8 cellular contexts compared by ENCODE assay signal in the genomic region with DNA sequence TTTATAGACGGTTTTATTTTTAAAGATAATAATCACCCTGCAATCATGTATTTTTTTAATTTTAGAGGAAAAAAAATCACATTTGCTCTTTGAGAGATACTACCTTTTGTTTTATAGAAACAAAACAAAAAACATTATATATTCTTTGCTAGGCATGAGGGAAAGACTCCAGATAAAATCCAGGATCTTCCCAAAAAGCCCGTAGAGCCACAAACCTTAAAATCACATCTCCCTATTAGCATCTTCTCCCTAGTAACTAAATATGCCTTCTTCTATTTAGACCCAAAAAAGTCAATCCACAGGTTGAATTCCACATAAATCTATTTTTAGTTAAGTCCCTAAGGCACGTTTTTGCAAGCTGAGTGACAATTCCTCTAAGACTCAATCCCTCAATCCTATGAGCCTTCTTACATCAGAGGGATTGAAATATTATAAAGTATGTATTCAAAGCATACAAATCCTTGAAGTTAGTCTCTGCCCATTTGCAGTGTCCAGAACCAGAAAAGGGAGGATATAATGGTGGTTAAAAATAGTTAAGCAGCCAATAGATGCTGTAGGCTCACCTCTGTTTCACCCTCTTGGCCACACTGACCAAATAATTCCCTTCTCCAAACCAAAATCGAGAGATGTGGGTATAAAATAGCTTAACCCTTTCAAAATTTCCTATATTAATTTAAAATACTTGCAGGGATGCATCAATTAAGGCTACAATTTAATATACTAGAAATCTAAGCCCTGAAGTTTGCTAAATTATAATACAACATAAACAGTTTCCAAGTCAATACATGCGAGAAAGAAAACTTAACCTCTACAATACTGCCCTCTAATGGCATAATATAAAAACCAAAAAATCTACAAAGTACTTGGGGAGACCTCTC.
A peak's percentile ranks its signal among the peaks of the same experiment; 100 is the strongest.
DNase-seq lines count a peak whose midpoint lies in the region; ATAC-seq and TF ChIP-seq lines count a peak whose summit lies in the region.

No MANE protein-coding gene starts in this region.

- peak overlapping the region; percentile 97 for H3K4me3 Mint-ChIP-seq in nephron progenitor cell

- H3K4me1 ChIP-seq in DND-41 (ENCODE audit: insufficient read depth, low read length) (peaks cover 24% of the 10 kb centered on the region), Karpas-422 (ENCODE audit: low read length) (peaks cover 29% of the 10 kb centered on the region)

- DNase-seq in DND-41 (no peak), Karpas-422 (peak; percentile 85), epithelial cell of proximal tubule (ENCODE audit: low read depth) (no peak), nephron progenitor cell (no peak), islet precursor cell (no peak), T-helper 9 cell (no peak)

- H3K79me2 ChIP-seq in DND-41 (ENCODE audit: insufficient read depth, low read length) (peaks cover 24% of the 10 kb centered on the region), Karpas-422 (ENCODE audit: low read length) (no peaks in the 10 kb centered on the region)

- no peaks in the 10 kb centered on the region for H3K9me3 ChIP-seq in DND-41 (ENCODE audit: insufficient read depth, low read length, severe bottlenecking)
- H3K9me3 ChIP-seq in Karpas-422 (ENCODE audit: low read length) = no peaks in the 10 kb centered on the region

- H3K4me2 ChIP-seq in DND-41 (ENCODE audit: insufficient read depth, low read length) (peak overlapping the region; percentile 78), Karpas-422 (ENCODE audit: low read depth, low read length, poor library complexity, severe bottlenecking) (peak overlapping the region; percentile 79)

- H2AFZ ChIP-seq in DND-41 (ENCODE audit: low read depth, low read length) (peak overlapping the region; percentile 63; the same call in 1 of the 2 replicates), Karpas-422 (ENCODE audit: low read length) (0 out of 2 replicates have a peak overlapping the region, but pooled peaks have one; percentile 28)

- peak; percentile 68 for TF ChIP-seq CTCF in DND-41 (IDR thresholded peaks at IDR 0.05; ENCODE audit: borderline replicate concordance, extremely low read depth, low read length, poor library complexity, severe bottlenecking)
- peak; percentile 41 for TF ChIP-seq CTCF in epithelial cell of proximal tubule (conservative IDR thresholded peaks at IDR 0.05; ENCODE audit: low read depth, low read length)
- peak; percentile 64 for TF ChIP-seq CTCF in nephron progenitor cell (IDR thresholded peaks at IDR 0.05)

- H3K9me3 Mint-ChIP-seq in nephron progenitor cell = no peaks in the 10 kb centered on the region

- peaks cover 23% of the 10 kb centered on the region for H3K36me3 Mint-ChIP-seq in nephron progenitor cell (ENCODE audit: low read depth)

- peaks cover 12% of the 10 kb centered on the region for H4K20me1 ChIP-seq in DND-41 (ENCODE audit: insufficient read depth, low read length)
- H4K20me1 ChIP-seq in Karpas-422 (ENCODE audit: insufficient read depth, low read depth, low read length) = 0 out of 2 replicates have a peak, but pooled peaks cover 4% of the 10 kb centered on the region

- H3K27ac ChIP-seq in DND-41 (ENCODE audit: low read length) = peak overlapping the region; percentile 89
- 0 out of 2 replicates have a peak overlapping the region, but pooled peaks have one; percentile 50 for H3K27ac ChIP-seq in Karpas-422 (ENCODE audit: low read length)

- ATAC-seq in DND-41 (ENCODE audit: insufficient read depth, low read depth) = no peak
- peak; percentile 16 for ATAC-seq in SK-N-SH treated with all-trans-retinoic acid at 6 μM for 48 hours
- ATAC-seq in GM19452 (IDR thresholded peaks at IDR 0.05; ENCODE audit: unreplicated experiment) = no peak

- H3K27ac Mint-ChIP-seq in nephron progenitor cell = peak overlapping the region; percentile 79

- peaks cover 2% of the 10 kb centered on the region for H3K27me3 Mint-ChIP-seq in nephron progenitor cell (ENCODE audit: low read depth, poor library complexity)

- H3K36me3 ChIP-seq in DND-41 (ENCODE audit: insufficient read depth, low read length) (peaks cover 22% of the 10 kb centered on the region), Karpas-422 (ENCODE audit: insufficient read depth, low read length) (peaks cover 9% of the 10 kb centered on the region)

- H3K27me3 ChIP-seq in DND-41 (ENCODE audit: insufficient read depth, low read length, poor library complexity) (no peaks in the 10 kb centered on the region), Karpas-422 (ENCODE audit: low read length) (no peaks in the 10 kb centered on the region)

- H3K9ac ChIP-seq in DND-41 (ENCODE audit: low read depth, low read length) (peak overlapping the region; percentile 86), Karpas-422 (ENCODE audit: low read length) (peak overlapping the region; percentile 74)

- H3K4me3 ChIP-seq in DND-41 (ENCODE audit: low read depth in 1 of 2, low read length in 2 of 2) = peak overlapping the region; percentile 30 to 63; a peak in 3 of 4 replicates
- peak overlapping the region; percentile 73 for H3K4me3 ChIP-seq in Karpas-422 (ENCODE audit: low read length)
- H3K4me3 ChIP-seq in epithelial cell of proximal tubule (ENCODE audit: low read depth, low read length) = peak overlapping the region; percentile 81

- no peaks in the 10 kb centered on the region for H3K9me2 ChIP-seq in Karpas-422 (replicated peaks; ENCODE audit: insufficient read depth, low read length)

- peaks cover 62% of the 10 kb centered on the region for H3K4me1 Mint-ChIP-seq in nephron progenitor cell

TF ChIP-seq in SK-N-SH treated with all-trans-retinoic acid at 6 μM for 48 hours, 23 proteins besides CTCF, POLR2A, EP300 and RAD21:
- no peak for TF ChIP-seq ZFP30 (CRISPR knock-in tag; IDR thresholded peaks at IDR 0.05)
- no peak for TF ChIP-seq CREB5 (CRISPR knock-in tag; IDR thresholded peaks at IDR 0.05; ENCODE audit: low read depth)
- TF ChIP-seq POU6F1 (CRISPR knock-in tag; IDR thresholded peaks at IDR 0.05; ENCODE audit: borderline replicate concordance, low read depth) = no peak
TF ChIP-seq in SK-N-SH treated with all-trans-retinoic acid at 6 μM for 48 hours: peak in this region for 0.
